Comparison of ENCODE assay signal across 8 cellular contexts in genomic region chr22:23787910-23788309, GRCh38. TPM values are rescaled to one million over a fixed set of nuclear protein-coding genes. Genes with fewer than 3 reads are reported as not detected.
A peak's percentile ranks its signal among the peaks of the same experiment; 100 is the strongest.
DNase-seq lines count a peak whose midpoint lies in the region; ATAC-seq and TF ChIP-seq lines count a peak whose summit lies in the region.

No MANE protein-coding gene starts in this region.

- no peaks in the 10 kb centered on the region for H3K9me3 ChIP-seq in cardiac muscle cell (ENCODE audit: low read depth)
- H3K9me3 ChIP-seq in mesodermal cell (ENCODE audit: control insufficient read depth, low read length) = no peaks in the 10 kb centered on the region

- H3K4me1 ChIP-seq in cardiac muscle cell (ENCODE audit: low read depth) (peaks cover 29% of the 10 kb centered on the region), mesodermal cell (ENCODE audit: control insufficient read depth, insufficient read depth, low read length, poor library complexity, severe bottlenecking) (peaks cover 11% of the 10 kb centered on the region), urinary bladder (ENCODE audit: insufficient read depth) (peaks cover 6% of the 10 kb centered on the region)

- intact Hi-C loops in left cardiac atrium (cut with DNase I) = no loop called here

- H3K36me3 ChIP-seq in cardiac muscle cell (peaks cover 6% of the 10 kb centered on the region), mesodermal cell (ENCODE audit: control insufficient read depth, insufficient read depth, low read length) (peaks cover 43% of the 10 kb centered on the region), urinary bladder (ENCODE audit: insufficient read depth) (no peaks in the 10 kb centered on the region)

- peak overlapping the region; percentile 84 to 97 (median 96) for H3K27ac Mint-ChIP-seq in brain

- H3K27me3 Mint-ChIP-seq in brain = no peaks in the 10 kb centered on the region

- no peaks in the 10 kb centered on the region for H3K27me3 ChIP-seq in cardiac muscle cell

- peak overlapping the region; percentile 95 to 99 (median 96) for H3K4me3 Mint-ChIP-seq in brain

- DNase-seq in cardiac muscle cell (ENCODE audit: low read depth in 1 of 2, low spot score in 1 of 2) (no peak), left cardiac atrium (no peak), NCI-H2081 treated with DMSO at 0.1 percent for 48 hours (lab: John Stamatoyannopoulos, UW) (no peak), NCI-H446 treated with DMSO at 0.1 percent for 48 hours (lab: John Stamatoyannopoulos, UW) (no peak)

- H3K4me3 ChIP-seq in cardiac muscle cell = peak overlapping the region; percentile 79
- peak overlapping the region; percentile 76 for H3K4me3 ChIP-seq in mesodermal cell (ENCODE audit: extremely low read depth, insufficient read depth, low read length, poor library complexity, severe bottlenecking)
- H3K4me3 ChIP-seq in urinary bladder (ENCODE audit: low read depth, low read length) = peak overlapping the region; percentile 87

- H3K27ac ChIP-seq in cardiac muscle cell (peak overlapping the region; percentile 99), mesodermal cell (ENCODE audit: low read depth, low read length, severe bottlenecking) (peak overlapping the region; percentile 100), urinary bladder (ENCODE audit: low read depth) (no peak overlapping the region)

- peaks cover 57% of the 10 kb centered on the region for H3K4me1 Mint-ChIP-seq in brain

- no peak for ATAC-seq in left cardiac atrium
- ATAC-seq in GM19397 (IDR thresholded peaks at IDR 0.05; ENCODE audit: unreplicated experiment) = no peak

- 63 to 79% methylated on average over 2 of the region's 3 CpGs for WGBS in mesodermal cell (ENCODE audit: insufficient coverage in 2 of 2), 2 experiments
- 39% methylated on average over 3 of the region's 3 CpGs for WGBS in urinary bladder

- H3K36me3 Mint-ChIP-seq in brain = peaks cover 23% of the 10 kb centered on the region

- TF ChIP-seq CTCF in cardiac muscle cell (IDR thresholded peaks at IDR 0.05; ENCODE audit: low read depth, low read length) (no peak), brain (conservative IDR thresholded peaks at IDR 0.05) (no peak)

- no peaks in the 10 kb centered on the region for H3K9me3 Mint-ChIP-seq in brain

RNA-seq across cellular contexts. Expression of gene SMARCB1, which starts 1.1 kb away (rescaled TPM):
- total RNA-seq in cardiac muscle cell = 147 and 162 TPM in 2 replicates
- polyA plus RNA-seq in cardiac muscle cell = 170 and 175 TPM in 2 replicates
- 10 to 100 TPM; 46.6 to 54.8 TPM for total RNA-seq in left cardiac atrium
- polyA plus RNA-seq in brain (ENCODE audit: insufficient read depth, low read depth, low replicate concordance) = 231 TPM
- 178 TPM for polyA plus RNA-seq in mesodermal cell (2013, experiment 1 of 2)
- polyA plus RNA-seq in mesodermal cell (2013, experiment 2 of 2) = 153 TPM
- 16.7 TPM for total RNA-seq in urinary bladder
- polyA plus RNA-seq in urinary bladder = 47.9 TPM

RNA-seq across cellular contexts. Expression of gene MMP11, which starts 15.3 kb away (rescaled TPM):
- 38.2 and 71.2 TPM in 2 replicates for total RNA-seq in cardiac muscle cell
- 39.0 and 61.1 TPM in 2 replicates for polyA plus RNA-seq in cardiac muscle cell
- total RNA-seq in left cardiac atrium = 10 to 100 TPM in 1 of 2 donors, 1 to 10 TPM in 1; 5.6 to 10.0 TPM
- polyA plus RNA-seq in brain (ENCODE audit: insufficient read depth, low read depth, low replicate concordance) = 8.4 TPM
- polyA plus RNA-seq in mesodermal cell (2013, experiment 1 of 2) = 33.2 TPM
- 27.9 TPM for polyA plus RNA-seq in mesodermal cell (2013, experiment 2 of 2)
- 7.3 TPM for total RNA-seq in urinary bladder
- polyA plus RNA-seq in urinary bladder = 5.6 TPM

RNA-seq across cellular contexts. Expression of gene CHCHD10, which starts 20.1 kb away (rescaled TPM):
- total RNA-seq in cardiac muscle cell = 77.5 and 216 TPM in 2 replicates
- polyA plus RNA-seq in cardiac muscle cell = 274 and 324 TPM in 2 replicates
- 1,000 to 10,000 TPM in 1 of 2 donors, 100 to 1,000 TPM in 1; 958 to 1,106 TPM for total RNA-seq in left cardiac atrium
- 332 TPM for polyA plus RNA-seq in brain (ENCODE audit: insufficient read depth, low read depth, low replicate concordance)
- polyA plus RNA-seq in mesodermal cell (2013, experiment 1 of 2) = 159 TPM
- 129 TPM for polyA plus RNA-seq in mesodermal cell (2013, experiment 2 of 2)
- total RNA-seq in urinary bladder = 3.6 TPM
- polyA plus RNA-seq in urinary bladder = 69.8 TPM

RNA-seq across cellular contexts. Expression of gene C22orf15, which starts 25.1 kb away (rescaled TPM):
- 0.07 TPM in 1 of 2 replicates, not detected in the other for total RNA-seq in cardiac muscle cell
- 0.27 and 0.91 TPM in 2 replicates for polyA plus RNA-seq in cardiac muscle cell
- not detected for total RNA-seq in left cardiac atrium
- not detected for polyA plus RNA-seq in brain (ENCODE audit: insufficient read depth, low read depth, low replicate concordance)
- 0.77 TPM for polyA plus RNA-seq in mesodermal cell (2013, experiment 1 of 2)
- polyA plus RNA-seq in mesodermal cell (2013, experiment 2 of 2) = 1.7 TPM
- total RNA-seq in urinary bladder = 0.63 TPM
- polyA plus RNA-seq in urinary bladder = 0.82 TPM

RNA-seq across cellular contexts. Expression of gene VPREB3, which starts 33.7 kb away (rescaled TPM):
- total RNA-seq in cardiac muscle cell (1.1 and 2.5 TPM in 2 replicates), left cardiac atrium (1 to 10 TPM in 1 of 2 donors, under 1 TPM in 1; 0.53 to 1.3 TPM), urinary bladder (not detected)
- polyA plus RNA-seq in cardiac muscle cell (3.2 and 3.5 TPM in 2 replicates), brain (ENCODE audit: insufficient read depth, low read depth, low replicate concordance) (2.7 TPM), urinary bladder (not detected)
- polyA plus RNA-seq in mesodermal cell (2013, experiment 1 of 2) = 1.00 TPM
- polyA plus RNA-seq in mesodermal cell (2013, experiment 2 of 2) = not detected

Comparison
In these comparisons a context has a peak if more than half of its experiments do, and no peak if none do; other contexts are left out.
1. RNA of gene CHCHD10, which starts 20.1 kb away (total RNA-seq): 958 to 1,106 TPM in left cardiac atrium and 77.5 to 216 TPM in cardiac muscle cell; 3.6 TPM in urinary bladder (single experiment); every median in the first group is over 10 times any median in the second.
2. Peak in every context shown above with its lines, with median percentiles within 50 percentile points of each other: H3K4me3 ChIP-seq.